Comparison of ENCODE assay signal across 25 cellular contexts in genomic region chr5:99010294-99010693, GRCh38.
"Had no signal": no experiment of that assay in that cellular context is flagged by ENCODE, and none has a peak within 500 bp of the region (broad histone marks: within the 10 kb centered on the region; RNA-seq: fewer than 3 reads in every experiment).

No MANE protein-coding gene starts in this region.

- ATAC-seq: activated T-helper 17 cell treated with anti-CD3 and anti-CD28 coated beads, Interleukin-2, amount 50 U/mL, for 72 hours had no signal

- H3K9ac ChIP-seq: SK-N-SH had no signal

- H3K27ac ChIP-seq: Peyer's patch, RWPE1, SJCRH30, VCaP had no signal

- H3K4me3 ChIP-seq: Peyer's patch, SJCRH30 had no signal

- H3K9me3 ChIP-seq: SJCRH30, SK-N-SH had no signal

- H3K36me3 ChIP-seq: Peyer's patch, SJCRH30 had no signal

- FAIRE-seq: astrocyte had no signal

- H3K4me1 ChIP-seq: Peyer's patch, SJCRH30 had no signal

- H3K27me3 ChIP-seq: Peyer's patch, SJCRH30 had no signal

- DNase-seq: activated CD4-positive, alpha-beta memory T cell treated with anti-CD3 and anti-CD28 coated beads for 36 hours; activated CD4-positive, alpha-beta T cell treated with anti-CD3 and anti-CD28 coated beads, Interleukin-2, amount 10 ng/mL, durations not matched to agents 7 days and 5 days; activated CD4-positive, CD25-positive, alpha-beta regulatory T cell; activated CD8-positive, alpha-beta memory T cell treated with anti-CD3 and anti-CD28 coated beads for 24 hours; activated gamma-delta T cell; activated naive CD4-positive, alpha-beta T cell treated with anti-CD3 and anti-CD28 coated beads for 36 hours; activated T-cell treated with anti-CD3 and anti-CD28 coated beads, Interleukin-2, amount 50 U/mL, for 48 hours; amygdala; MM.1S; NCI-H1105; NCI-H1436; NCI-H1694 treated with DMSO at 0.1 percent for 48 hours; NCI-H2029 treated with DMSO at 0.1 percent for 48 hours; NCI-H510A treated with DMSO at 0.1 percent for 48 hours; NCI-H69; NK-92 treated with Interleukin-12 subunit alpha and Interleukin-12 subunit beta, amount 100 ng/mL, for 24 hours; Peyer's patch; Right ventricle myocardium superior; SJCRH30; SK-N-SH; T-helper 1 cell had no signal
